Comparison of ENCODE assay signal across 1 cellular context in genomic region chr7:98360221-98361124, GRCh38.
TF ChIP-seq lines count a peak whose summit lies in the region.

No MANE protein-coding gene starts in this region.

TF ChIP-seq in K562, 482 proteins besides CTCF, POLR2A, EP300 and RAD21 (continued from another document and continues in another):
- TF ChIP-seq AFF4 (CRISPR knock-in tag; IDR thresholded peaks at IDR 0.05) = no peak
- TF ChIP-seq ZNF232 (CRISPR knock-in tag; IDR thresholded peaks at IDR 0.05) = no peak
- no peak for TF ChIP-seq FOXA1 (IDR thresholded peaks at IDR 0.05; ENCODE audit: borderline replicate concordance)
- TF ChIP-seq CREM (IDR thresholded peaks at IDR 0.05; ENCODE audit: low read depth) = no peak
- no peak for TF ChIP-seq ZNF277 (CRISPR knock-in tag; IDR thresholded peaks at IDR 0.05; ENCODE audit: borderline replicate concordance)
- TF ChIP-seq HNRNPH1 (optimal IDR thresholded peaks at IDR 0.05; ENCODE audit: low read depth, low read length) = no peak
- TF ChIP-seq ZNF253 (CRISPR knock-in tag; conservative IDR thresholded peaks at IDR 0.05) = no peak
- TF ChIP-seq NRF1 (conservative IDR thresholded peaks at IDR 0.05 in 1 of 2, IDR thresholded peaks at IDR 0.05 in 1 of 2) = peak; percentile 25 to 29; a peak in 3 of 4 replicates
- TF ChIP-seq RBBP5 (IDR thresholded peaks at IDR 0.05; ENCODE audit: borderline replicate concordance, insufficient read depth, low read length, poor library complexity, severe bottlenecking) = no peak
- peak; percentile 86 for TF ChIP-seq NCOR1 (IDR thresholded peaks at IDR 0.05)
- TF ChIP-seq REST (CRISPR knock-in tag; IDR thresholded peaks at IDR 0.05; ENCODE audit: low read depth) = no peak
- TF ChIP-seq ZNF124 (CRISPR knock-in tag; IDR thresholded peaks at IDR 0.05) = no peak
- no peak for TF ChIP-seq HMG20B (CRISPR knock-in tag; IDR thresholded peaks at IDR 0.05)
- no peak for TF ChIP-seq PREB (CRISPR knock-in tag; IDR thresholded peaks at IDR 0.05)
- TF ChIP-seq SMARCB1 (IDR thresholded peaks at IDR 0.05; ENCODE audit: insufficient read length, low read depth) = no peak
- no peak for TF ChIP-seq NR1H2 (CRISPR knock-in tag; IDR thresholded peaks at IDR 0.05)
- TF ChIP-seq HMBOX1 (IDR thresholded peaks at IDR 0.05) = peak; percentile 47; the same call in 1 of the 2 replicates
- peak; percentile 71; the same call in 1 of the 2 replicates for TF ChIP-seq CTBP1 (IDR thresholded peaks at IDR 0.05; ENCODE audit: borderline replicate concordance)
- TF ChIP-seq MXD1 (CRISPR knock-in tag; IDR thresholded peaks at IDR 0.05; ENCODE audit: borderline replicate concordance, poor library complexity, severe bottlenecking) = no peak
- TF ChIP-seq CEBPG (CRISPR knock-in tag; IDR thresholded peaks at IDR 0.05) = no peak
- TF ChIP-seq CEBPG (tag; conservative IDR thresholded peaks at IDR 0.05 in 1 of 2, IDR thresholded peaks at IDR 0.05 in 1 of 2) = no peak
- TF ChIP-seq XRCC3 (IDR thresholded peaks at IDR 0.05) = no peak
- no peak for TF ChIP-seq ZNF830 (CRISPR knock-in tag; IDR thresholded peaks at IDR 0.05)
- peak; percentile 72; the same call in 1 of the 2 replicates for TF ChIP-seq SMARCA4 (IDR thresholded peaks at IDR 0.05)
- no peak for TF ChIP-seq ZBTB1 (CRISPR knock-in tag; IDR thresholded peaks at IDR 0.05; ENCODE audit: borderline replicate concordance, low read depth)
- TF ChIP-seq HDAC3 (IDR thresholded peaks at IDR 0.05; ENCODE audit: borderline replicate concordance, partially characterized antibody) = no peak
- TF ChIP-seq ID3 (CRISPR knock-in tag; IDR thresholded peaks at IDR 0.05) = no peak
- no peak for TF ChIP-seq ID3 (tag; IDR thresholded peaks at IDR 0.05)
- no peak for TF ChIP-seq ZBTB34 (CRISPR knock-in tag; IDR thresholded peaks at IDR 0.05)
- TF ChIP-seq STAT6 (CRISPR knock-in tag; IDR thresholded peaks at IDR 0.05) = no peak
- no peak for TF ChIP-seq NUFIP1 (IDR thresholded peaks at IDR 0.05; ENCODE audit: partially characterized antibody)
- TF ChIP-seq HDAC8 (tag; IDR thresholded peaks at IDR 0.05) = no peak
- TF ChIP-seq KDM1A (IDR thresholded peaks at IDR 0.05) = peak; percentile 93 to 95
- TF ChIP-seq ZFP1 (CRISPR knock-in tag; IDR thresholded peaks at IDR 0.05) = no peak
- peak in 1 of 2 experiments; percentile 38; a peak in 1 of 4 replicates for TF ChIP-seq MNT (conservative IDR thresholded peaks at IDR 0.05)
- no peak for TF ChIP-seq ILF3 (IDR thresholded peaks at IDR 0.05; ENCODE audit: borderline replicate concordance)
- no peak; the same call in 1 of the 2 replicates for TF ChIP-seq EHMT2 (IDR thresholded peaks at IDR 0.05)
- no peak for TF ChIP-seq MED1 (CRISPR knock-in tag; IDR thresholded peaks at IDR 0.05; ENCODE audit: borderline replicate concordance)
- no peak for TF ChIP-seq PHF21A (IDR thresholded peaks at IDR 0.05; ENCODE audit: borderline replicate concordance, low read depth)
- no peak for TF ChIP-seq MLLT1 (IDR thresholded peaks at IDR 0.05)
- TF ChIP-seq TOE1 (IDR thresholded peaks at IDR 0.05; ENCODE audit: borderline replicate concordance) = no peak; the same call in 1 of the 2 replicates
- no peak for TF ChIP-seq TOE1 (CRISPR knock-in tag; IDR thresholded peaks at IDR 0.05; ENCODE audit: borderline replicate concordance, low read depth)
- no peak for TF ChIP-seq BCL6 (CRISPR knock-in tag; IDR thresholded peaks at IDR 0.05)
